Comparison of ENCODE assay signal across 8 cellular contexts in the genomic region with DNA sequence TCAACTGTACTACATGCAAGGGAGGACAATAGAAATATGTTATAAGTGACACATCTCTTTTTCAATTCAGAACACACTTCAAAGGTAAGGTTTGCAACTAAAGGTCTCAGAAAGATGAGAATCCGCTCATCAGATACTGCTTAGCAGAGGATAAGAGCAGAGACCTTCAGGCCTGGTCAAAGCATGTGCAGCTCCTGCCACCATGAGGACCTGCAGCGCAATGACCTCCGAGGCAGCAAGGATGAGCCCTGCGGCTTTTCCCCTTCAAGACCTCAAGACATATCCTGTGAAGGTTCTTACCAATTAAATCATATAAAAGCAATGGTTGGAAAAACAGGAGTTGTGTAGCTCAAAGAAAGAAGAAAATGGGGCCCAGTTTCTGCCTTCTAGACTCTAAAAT.
DNase-seq lines count a peak whose midpoint lies in the region; ATAC-seq and TF ChIP-seq lines count a peak whose summit lies in the region.

No MANE protein-coding gene starts in this region.

- H3K27ac ChIP-seq in upper lobe of right lung: no peak overlapping the region

- TF ChIP-seq CTCF in upper lobe of right lung (IDR thresholded peaks at IDR 0.05): no peak

- peak; percentile 48 for DNase-seq in ELR (ENCODE audit: low read depth)
- peak; percentile 30 for DNase-seq in SHP77 treated with DMSO at 0.1 percent for 48 hours (lab: John Stamatoyannopoulos, UW)
- peak; percentile 16 for DNase-seq in medulla oblongata (ENCODE audit: extremely low spot score)
- DNase-seq in activated gamma-delta T cell treated with Interleukin-2 at 50 U/mL for 16 hours: no peak
- no peak for DNase-seq in NCI-H187 treated with DMSO at 0.1 percent for 48 hours (lab: John Stamatoyannopoulos, UW)
- no peak for DNase-seq in upper lobe of right lung

- H3K27me3 ChIP-seq in upper lobe of right lung: no peaks in the 10 kb centered on the region

- no peaks in the 10 kb centered on the region for H3K4me1 ChIP-seq in upper lobe of right lung

- H3K36me3 ChIP-seq in upper lobe of right lung: no peaks in the 10 kb centered on the region

- no peaks in the 10 kb centered on the region for H3K9me3 ChIP-seq in upper lobe of right lung

- ATAC-seq in HG03432 (IDR thresholded peaks at IDR 0.05; ENCODE audit: unreplicated experiment): peak; percentile 85
- ATAC-seq in HG03108 (IDR thresholded peaks at IDR 0.05; ENCODE audit: unreplicated experiment): no peak
- no peak for ATAC-seq in upper lobe of right lung

- intact Hi-C loops in upper lobe of right lung (cut with DNase I): no loop called here

- H3K4me3 ChIP-seq in upper lobe of right lung: no peak overlapping the region

Comparison
In these comparisons a context has a peak if more than half of its experiments do, and no peak if none do; other contexts are left out.
1. DNase-seq: peak in ELR (single experiment), SHP77 treated with DMSO at 0.1 percent for 48 hours (single experiment) and medulla oblongata (single experiment); none in activated gamma-delta T cell treated with Interleukin-2 at 50 U/mL for 16 hours (single experiment), NCI-H187 treated with DMSO at 0.1 percent for 48 hours (single experiment) and upper lobe of right lung (single experiment).